Comparison of ENCODE assay signal across 9 cellular contexts in the genomic region with DNA sequence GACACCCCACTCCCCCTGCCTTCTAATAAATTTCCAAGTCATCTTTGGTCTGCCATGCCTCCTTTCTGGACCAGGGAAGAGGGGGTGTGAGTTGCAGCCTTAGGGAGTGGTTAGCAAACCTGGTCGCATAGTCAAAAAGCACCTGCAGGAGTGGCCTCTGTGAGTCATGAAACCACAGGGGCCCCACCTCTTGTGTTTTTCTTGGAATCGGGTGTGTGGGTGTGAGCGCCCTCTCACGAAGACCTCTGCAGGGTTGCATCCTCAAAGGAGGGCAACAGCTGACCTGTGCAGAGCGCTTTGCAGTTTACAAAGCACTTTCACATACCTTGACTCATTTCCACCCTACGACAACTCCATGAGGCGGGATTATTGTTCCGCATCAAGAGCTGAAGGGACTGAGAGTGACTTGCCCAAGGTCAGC. TPM values are rescaled to one million over a fixed set of nuclear protein-coding genes. Genes with fewer than 3 reads are reported as not detected.
DNase-seq lines count a peak whose midpoint lies in the region; ATAC-seq and TF ChIP-seq lines count a peak whose summit lies in the region.
"Had no signal": no experiment of that assay in that cellular context is flagged by ENCODE, and none has a peak within 500 bp of the region (broad histone marks: within the 10 kb centered on the region; RNA-seq: fewer than 3 reads in every experiment).

No MANE protein-coding gene starts in this region.

- H2AFZ ChIP-seq in neuronal stem cell (ENCODE audit: low read length): no peak overlapping the region

- peaks cover 0 to 68% (median 0%) of the 10 kb centered on the region in 5 donors for H3K36me3 Mint-ChIP-seq in naive thymus-derived CD4-positive, alpha-beta T cell

- H3K9me3 Mint-ChIP-seq in naive thymus-derived CD4-positive, alpha-beta T cell: peaks cover 0 to 25% (median 0%) of the 10 kb centered on the region in 11 donors
- H3K9me3 Mint-ChIP-seq: neural crest cell had no signal

- H4K8ac ChIP-seq in neuronal stem cell (ENCODE audit: low read depth, low read length): no peak overlapping the region

- H3K14ac ChIP-seq in neuronal stem cell (ENCODE audit: low read length): no peak overlapping the region

- ATAC-seq in HG03095 (IDR thresholded peaks at IDR 0.05; ENCODE audit: unreplicated experiment): peak; percentile 74
- peak; percentile 76 for ATAC-seq in naive thymus-derived CD4-positive, alpha-beta T cell

- no peak overlapping the region for H2BK120ac ChIP-seq in neuronal stem cell (ENCODE audit: low read depth, low read length)

- no peak overlapping the region for H2AK5ac ChIP-seq in neuronal stem cell (ENCODE audit: low read depth, low read length)

- peak overlapping the region in 6 of 9 donors; percentile 12 to 97 (median 64) for H3K27ac Mint-ChIP-seq in naive thymus-derived CD4-positive, alpha-beta T cell

- H3K4me1 ChIP-seq in naive thymus-derived CD4-positive, alpha-beta T cell (ENCODE audit: control insufficient read depth in 2 of 2, insufficient read depth in 2 of 2, low read length in 2 of 2): peaks cover 14 to 34% of the 10 kb centered on the region in 2 donors
- peaks cover 12% of the 10 kb centered on the region for H3K4me1 ChIP-seq in vagina
- H3K4me1 ChIP-seq in neuronal stem cell (ENCODE audit: control insufficient read depth in 2 of 2, insufficient read depth in 1 of 2, low read depth in 1 of 2, low read length in 2 of 2): peaks cover 0 to 7% of the 10 kb centered on the region in 2 donors

- CTCF ChIA-PET in naive thymus-derived CD4-positive, alpha-beta T cell (lab: Charles Lee): no interaction called here

- no peaks in the 10 kb centered on the region for H3K27me3 ChIP-seq in naive thymus-derived CD4-positive, alpha-beta T cell (ENCODE audit: control insufficient read depth in 2 of 2, insufficient read depth in 2 of 2, low read length in 2 of 2)
- H3K27me3 ChIP-seq in H7 (ENCODE audit: control insufficient read depth, insufficient read depth, low read length) (no peaks in the 10 kb centered on the region), vagina (no peaks in the 10 kb centered on the region), neuronal stem cell (ENCODE audit: control insufficient read depth in 3 of 3, insufficient read depth in 3 of 3, low read depth in 1 of 3, low read length in 3 of 3) (peaks cover 0 to 11% (median 0%) of the 10 kb centered on the region in 3 experiments)

- no peaks in the 10 kb centered on the region for H3K27me3 Mint-ChIP-seq in naive thymus-derived CD4-positive, alpha-beta T cell

- no peak overlapping the region for H2BK12ac ChIP-seq in neuronal stem cell (ENCODE audit: low read length)

- no peaks in the 10 kb centered on the region for H3K36me3 ChIP-seq in naive thymus-derived CD4-positive, alpha-beta T cell (ENCODE audit: control insufficient read depth in 2 of 3, insufficient read depth in 3 of 3, low read length in 3 of 3)
- H3K36me3 ChIP-seq in H7 (replicated peaks; ENCODE audit: control insufficient read depth, insufficient read depth, low read length) (no peaks in the 10 kb centered on the region), vagina (no peaks in the 10 kb centered on the region), neuronal stem cell (replicated peaks in 1 of 2; ENCODE audit: control insufficient read depth in 2 of 2, insufficient read depth in 2 of 2, low read length in 2 of 2) (no peaks in the 10 kb centered on the region)

- H3K4ac ChIP-seq in neuronal stem cell (ENCODE audit: low read length): no peak overlapping the region

- H3K79me1 ChIP-seq in neuronal stem cell (ENCODE audit: low read depth, low read length): no peaks in the 10 kb centered on the region

- no peak overlapping the region for H3K18ac ChIP-seq in neuronal stem cell (ENCODE audit: low read length)

- no peak overlapping the region for H3K27ac ChIP-seq in naive thymus-derived CD4-positive, alpha-beta T cell (ENCODE audit: low read depth, low read length)
- H3K27ac ChIP-seq in vagina: no peak overlapping the region
- no peak overlapping the region for H3K27ac ChIP-seq in neuronal stem cell (replicated peaks; ENCODE audit: low read length)

- no peak for TF ChIP-seq POLR2A in vagina (IDR thresholded peaks at IDR 0.05)

- no peaks in the 10 kb centered on the region for H3K9me3 ChIP-seq in naive thymus-derived CD4-positive, alpha-beta T cell (ENCODE audit: control insufficient read depth in 2 of 3, low read length in 3 of 3)
- H3K9me3 ChIP-seq in vagina (no peaks in the 10 kb centered on the region), neuronal stem cell (replicated peaks in 1 of 2; ENCODE audit: control insufficient read depth in 2 of 2, insufficient read depth in 1 of 2, low read depth in 1 of 2, low read length in 2 of 2) (peaks cover 0 to 2% of the 10 kb centered on the region in 2 donors)

- no peak overlapping the region for H2BK5ac ChIP-seq in neuronal stem cell (ENCODE audit: low read length)

- no peak overlapping the region for H3K4me2 ChIP-seq in neuronal stem cell (ENCODE audit: insufficient read depth, low read length, poor library complexity, severe bottlenecking)

- H3K4me1 Mint-ChIP-seq in naive thymus-derived CD4-positive, alpha-beta T cell: peaks cover 10 to 88% (median 20%) of the 10 kb centered on the region in 7 donors

- no peak for TF ChIP-seq CTCF in GM10266 (IDR thresholded peaks at IDR 0.05; ENCODE audit: control insufficient read depth, insufficient read depth, low read depth, missing control alignments)
- TF ChIP-seq CTCF in vagina (IDR thresholded peaks at IDR 0.05): no peak

- intact Hi-C loops in naive thymus-derived CD4-positive, alpha-beta T cell (cut with micrococcal nuclease): loop anchor here (1.0 kb wide), 8 partner anchors 9 to 211 kb away; partner anchors contain the start of genes TEX48 (in 2 of the 2) and TNFSF8 (in 1 of the 2)
- intact Hi-C loops in vagina (cut with DNase I): no loop called here

- H3K9ac ChIP-seq in neuronal stem cell (ENCODE audit: low read depth, low read length, poor library complexity): no peak overlapping the region

- DNase-seq in DMS53 treated with DMSO at 0.1 percent for 48 hours (lab: John Stamatoyannopoulos, UW; ENCODE audit: unreplicated experiment) (peak; percentile 14), GM10266 (ENCODE audit: extremely low spot score) (no peak), H7 (no peak), vagina (ENCODE audit: extremely low spot score in 2 of 2) (no peak), neuronal stem cell (ENCODE audit: low spot score) (no peak)
- DNase-seq in activated CD8-positive, alpha-beta memory T cell treated with anti-CD3 and anti-CD28 coated beads, Interleukin-2, amount 50 U/mL, for 1 hour (ENCODE audit: extremely low read depth): peak; percentile 20
- DNase-seq in naive thymus-derived CD4-positive, alpha-beta T cell: peak in 5 of 9 donors; percentile 8 to 91 (median 18)

- no peak overlapping the region for H3K23ac ChIP-seq in neuronal stem cell (ENCODE audit: low read depth, low read length, poor library complexity)

- no peak overlapping the region for H2BK15ac ChIP-seq in neuronal stem cell (ENCODE audit: low read length)

- H3K4me3 Mint-ChIP-seq in naive thymus-derived CD4-positive, alpha-beta T cell: peak overlapping the region in 9 of 10 donors; percentile 0 to 75 (median 19)
- H3K4me3 Mint-ChIP-seq: neural crest cell had no signal

- no CpG with 5 or more reads among the region's 8 CpGs for WGBS in neuronal stem cell (ENCODE audit: extremely low coverage in 2 of 2, insufficient read length in 2 of 2, insufficient replicate concordance in 1 of 2), 2 donors

- H4K91ac ChIP-seq in neuronal stem cell (ENCODE audit: low read depth, low read length, poor library complexity): no peak overlapping the region

- POLR2A ChIA-PET in naive thymus-derived CD4-positive, alpha-beta T cell (lab: Charles Lee): interaction anchor here (0.6 kb wide), 1 partner anchor 335 kb away, joined by 3 read pairs; no protein-coding TSS in a partner anchor

- H3K4me3 ChIP-seq in naive thymus-derived CD4-positive, alpha-beta T cell (ENCODE audit: low read length): no peak overlapping the region
- H3K4me3 ChIP-seq in H7 (ENCODE audit: insufficient read depth, low read depth, low read length) (no peak overlapping the region), vagina (no peak overlapping the region), neuronal stem cell (ENCODE audit: low read length in 2 of 2) (no peak overlapping the region)

RNA-seq across cellular contexts. Expression of gene TEX48, which starts 36.8 kb away (rescaled TPM):
- total RNA-seq in naive thymus-derived CD4-positive, alpha-beta T cell: under 1 TPM in 1 of 5 experiments, not detected in 4; 0.85 TPM
- not detected for polyA plus RNA-seq in naive thymus-derived CD4-positive, alpha-beta T cell
- not detected in 2 replicates for total RNA-seq in H7 (2014; rRNA removed; shearing (Covaris generic))
- not detected for total RNA-seq in vagina
- not detected for polyA plus RNA-seq in neuronal stem cell (2013, experiment 1 of 2)
- not detected for polyA plus RNA-seq in neuronal stem cell (2013, experiment 2 of 2)
- total RNA-seq: neural crest cell had no signal

Comparison
In these comparisons a context has a peak if more than half of its experiments do, and no peak if none do; other contexts are left out.
1. DNase-seq: peak in DMS53 treated with DMSO at 0.1 percent for 48 hours (single experiment), activated CD8-positive, alpha-beta memory T cell treated with anti-CD3 and anti-CD28 coated beads, Interleukin-2, amount 50 U/mL, for 1 hour (single experiment) and naive thymus-derived CD4-positive, alpha-beta T cell (5 of 9); none in GM10266 (single experiment), H7 (single experiment), vagina (0 of 2) and neuronal stem cell (single experiment).